ENCODE assay signal across 10 cellular contexts in genomic region chr2:38038682-38039081, GRCh38. TPM values are rescaled to one million over a fixed set of nuclear protein-coding genes. Genes with fewer than 3 reads are reported as not detected.
DNase-seq lines count a peak whose midpoint lies in the region; ATAC-seq and TF ChIP-seq lines count a peak whose summit lies in the region.
"Had no signal": no experiment of that assay in that cellular context is flagged by ENCODE, and none has a peak within 500 bp of the region (broad histone marks: within the 10 kb centered on the region; RNA-seq: fewer than 3 reads in every experiment).

No MANE protein-coding gene starts in this region.

- H3K36me3 Mint-ChIP-seq in CD8-positive, alpha-beta memory T cell, result peaks cover 0 to 10% (median 2%) of the 10 kb centered on the region in 3 donors

- H3K27me3 ChIP-seq in GM06990 (replicated peaks; ENCODE audit: control insufficient read depth, insufficient read depth, low read length), result no peaks in the 10 kb centered on the region
- peaks cover 7% of the 10 kb centered on the region for H3K27me3 ChIP-seq in CD8-positive, alpha-beta memory T cell (ENCODE audit: insufficient read depth, low read length, poor library complexity, severe bottlenecking)

- H3K4me3 Mint-ChIP-seq in CD8-positive, alpha-beta memory T cell, result no peak overlapping the region

- DNase-seq in GM06990 (ENCODE audit: extremely low read depth, insufficient read length) (no peak), fibroblast of mammary gland (ENCODE audit: low read depth) (no peak), retinal pigment epithelial cell (ENCODE audit: low read depth) (no peak), NCI-H2227 (lab: John Stamatoyannopoulos, UW; ENCODE audit: unreplicated experiment) (no peak)
- DNase-seq in CD8-positive, alpha-beta memory T cell, result no peak
- no peak for DNase-seq in stimulated activated CD4-positive, alpha-beta T cell treated with anti-CD3 and anti-CD28 coated beads, Interleukin-2, amount 100 ng/mL, for 24 hours
- no peak for DNase-seq in activated CD4-positive, alpha-beta T cell treated with anti-CD3 and anti-CD28 coated beads for 1 hour
- DNase-seq: NCI-H1436 had no signal

- H3K27ac Mint-ChIP-seq in CD8-positive, alpha-beta memory T cell, result no peak overlapping the region

- H3K9me3 ChIP-seq in CD8-positive, alpha-beta memory T cell (ENCODE audit: low read length), result no peaks in the 10 kb centered on the region

- H3K9me3 Mint-ChIP-seq in CD8-positive, alpha-beta memory T cell, result peaks cover 0 to 6% (median 4%) of the 10 kb centered on the region in 5 donors

- H3K4me3 ChIP-seq in GM06990 (replicated peaks; ENCODE audit: low read depth, low read length) (peak overlapping the region; percentile 54), fibroblast of mammary gland (ENCODE audit: control insufficient read depth, low read depth, low read length) (peak overlapping the region; percentile 34), retinal pigment epithelial cell (ENCODE audit: low read length) (peak overlapping the region; percentile 50)
- no peak overlapping the region for H3K4me3 ChIP-seq in CD8-positive, alpha-beta memory T cell (ENCODE audit: low read length)

- peaks cover 27 to 75% of the 10 kb centered on the region in 2 donors for H3K27me3 Mint-ChIP-seq in CD8-positive, alpha-beta memory T cell

- CTCF ChIA-PET in CD8-positive, alpha-beta memory T cell (lab: Charles Lee), result no interaction called here

- no peaks in the 10 kb centered on the region for H3K4me1 ChIP-seq in CD8-positive, alpha-beta memory T cell (ENCODE audit: insufficient read depth, low read length)

- no peaks in the 10 kb centered on the region for H3K36me3 ChIP-seq in GM06990 (ENCODE audit: control insufficient read depth, insufficient read depth, low read length)
- H3K36me3 ChIP-seq in CD8-positive, alpha-beta memory T cell (ENCODE audit: insufficient read depth, low read length), result no peaks in the 10 kb centered on the region

- no peak overlapping the region for H3K27ac ChIP-seq in CD8-positive, alpha-beta memory T cell (ENCODE audit: low read depth, low read length)

- peaks cover 4 to 11% (median 9%) of the 10 kb centered on the region in 3 donors for H3K4me1 Mint-ChIP-seq in CD8-positive, alpha-beta memory T cell

- TF ChIP-seq CTCF in GM06990 (IDR thresholded peaks at IDR 0.05; ENCODE audit: insufficient read depth, low read length, poor library complexity, severe bottlenecking), result no peak
- no peak for TF ChIP-seq CTCF in fibroblast of mammary gland (conservative IDR thresholded peaks at IDR 0.05; ENCODE audit: control insufficient read depth, insufficient read depth, low read depth, low read length)
- no peak for TF ChIP-seq CTCF in retinal pigment epithelial cell (conservative IDR thresholded peaks at IDR 0.05; ENCODE audit: low read depth, low read length)

- POLR2A ChIA-PET in CD8-positive, alpha-beta memory T cell (lab: Charles Lee), result interaction anchor here (0.7 kb wide), 1 partner anchor 610 kb away, joined by 3 read pairs; no protein-coding TSS in a partner anchor

- peak; percentile 3 for ATAC-seq in HG03280 (IDR thresholded peaks at IDR 0.05; ENCODE audit: unreplicated experiment)
- ATAC-seq: HCT116 had no signal

RNA-seq across cellular contexts. Expression of gene CYP1B1, which starts 37.3 kb away (rescaled TPM):
- total RNA-seq in CD8-positive, alpha-beta memory T cell, result 10 to 100 TPM; 19.4 TPM
- not detected for polyA plus RNA-seq in CD8-positive, alpha-beta memory T cell
